32 cellular contexts compared by ENCODE assay signal in genomic region chr22:35717572-35717971, GRCh38. TPM values are rescaled to one million over a fixed set of nuclear protein-coding genes. Genes with fewer than 3 reads are reported as not detected.
"Had no signal": no experiment of that assay in that cellular context is flagged by ENCODE, and none has a peak within 500 bp of the region (broad histone marks: within the 10 kb centered on the region; RNA-seq: fewer than 3 reads in every experiment).

Gene APOL5 (plus strand): TSS chr22:35717872. CDS start chr22:35717872, 0 bp downstream.

- H3K4me1 ChIP-seq: stomach, suprapubic skin, testis, thyroid gland, tibial artery, tibial nerve, transverse colon, upper lobe of left lung, upper lobe of right lung, uterus, vagina had no signal

- H3K36me3 ChIP-seq: stomach, suprapubic skin, thoracic aorta, thyroid gland, tibial artery, tibial nerve, transverse colon, upper lobe of left lung, upper lobe of right lung, uterus, vagina had no signal

- H3K27me3 ChIP-seq: stomach, suprapubic skin, testis, thyroid gland, tibial nerve, transverse colon, upper lobe of left lung, upper lobe of right lung, uterus, vagina had no signal

- H3K27ac ChIP-seq: stomach, suprapubic skin, testis, thoracic aorta, thyroid gland, tibial artery, tibial nerve, transverse colon, upper lobe of left lung, upper lobe of right lung, uterus, vagina had no signal

- DNase-seq: stimulated activated CD4-positive, alpha-beta T cell treated with anti-CD3 and anti-CD28 coated beads, Interleukin-2, amount 100 ng/mL, for 48 hours; stimulated activated CD4-positive, alpha-beta T cell treated with anti-CD3 and anti-CD28 coated beads, Interleukin-4, amount 100 ng/mL, for 1 hour; stimulated activated CD4-positive, alpha-beta T cell treated with anti-CD3 and anti-CD28 coated beads, Interleukin-4, amount 100 ng/mL, for 24 hours; stimulated activated CD4-positive, alpha-beta T cell treated with anti-CD3 and anti-CD28 coated beads, Interleukin-4, amount 100 ng/mL, for 4 hours; stimulated activated CD8-positive, alpha-beta memory T cell treated with anti-CD3 and anti-CD28 coated beads, Interleukin-4, amount 100 ng/mL, for 48 hours; stimulated activated naive B cell treated with anti-CD40 and anti-IgM and Interleukin-4, amounts not matched to agents 10 μg/mL and 1 μg/mL and 100 μg/mL, for 72 hours; stimulated activated naive CD4-positive, alpha-beta T cell; stimulated activated naive CD4-positive, alpha-beta T cell treated with Interleukin-2 at 50 U/mL for 16 hours; stimulated activated naive CD8-positive, alpha-beta T cell treated with anti-CD3 and anti-CD28 coated beads, Interleukin-15, amount 100 ng/mL, for 72 hours; stimulated activated naive CD8-positive, alpha-beta T cell treated with anti-CD3 and anti-CD28 coated beads, Interleukin-15, Interleukin-2, amounts not matched to agents 100 U/mL and 50 U/mL, for 24 hours; stomach; substantia nigra; testis; thyroid gland; tibial artery; transverse colon; trophoblast cell; upper lobe of left lung; upper lobe of right lung; uterus had no signal

- H3K4me3 Mint-ChIP-seq: stimulated activated effector memory CD8-positive, alpha-beta T cell treated with anti-CD3 and anti-CD28 coated beads, Interleukin-12 subunit alpha, Interleukin-12 subunit beta, amount 100 ng/mL, for 72 hours; stimulated activated memory B cell treated with anti-CD40 and anti-IgM and Interleukin-4, amounts not matched to agents 10 μg/mL and 1 μg/mL and 100 μg/mL, for 72 hours; stimulated activated naive B cell treated with anti-CD40 and anti-IgM and Interleukin-4, amounts not matched to agents 10 μg/mL and 1 μg/mL and 100 μg/mL, for 72 hours; stimulated activated naive CD8-positive, alpha-beta T cell treated with anti-CD3 and anti-CD28 coated beads, Interleukin-15, amount 100 ng/mL, for 72 hours; stimulated activated naive CD8-positive, alpha-beta T cell treated with anti-CD3 and anti-CD28 coated beads, Interleukin-15, Interleukin-2, amounts not matched to agents 100 ng/mL and 50 ng/mL, for 24 hours; type B pancreatic cell had no signal

- ATAC-seq: stimulated activated effector memory CD8-positive, alpha-beta T cell treated with anti-CD3 and anti-CD28 coated beads, Interleukin-12 subunit alpha, Interleukin-12 subunit beta, amount 100 ng/mL, for 72 hours; stimulated activated memory B cell treated with anti-CD40 and anti-IgM and Interleukin-4, amounts not matched to agents 10 μg/mL and 1 μg/mL and 100 μg/mL, for 72 hours; stimulated activated naive B cell treated with anti-CD40 and anti-IgM and Interleukin-4, amounts not matched to agents 10 μg/mL and 1 μg/mL and 100 μg/mL, for 72 hours; stimulated activated naive CD8-positive, alpha-beta T cell treated with anti-CD3 and anti-CD28 coated beads, Interleukin-15, amount 100 ng/mL, for 72 hours; stimulated activated naive CD8-positive, alpha-beta T cell treated with anti-CD3 and anti-CD28 coated beads, Interleukin-15, Interleukin-2, amounts not matched to agents 100 U/mL and 50 U/mL, for 24 hours; upper lobe of right lung had no signal

- H3K36me3 Mint-ChIP-seq: stimulated activated effector memory CD8-positive, alpha-beta T cell treated with anti-CD3 and anti-CD28 coated beads, Interleukin-12 subunit alpha, Interleukin-12 subunit beta, amount 100 ng/mL, for 72 hours; type B pancreatic cell had no signal

- H3K27me3 Mint-ChIP-seq: stimulated activated naive CD8-positive, alpha-beta T cell treated with anti-CD3 and anti-CD28 coated beads, Interleukin-15, amount 100 ng/mL, for 72 hours; type B pancreatic cell had no signal

- H3K27ac Mint-ChIP-seq: stimulated activated effector memory CD8-positive, alpha-beta T cell treated with anti-CD3 and anti-CD28 coated beads, Interleukin-12 subunit alpha, Interleukin-12 subunit beta, amount 100 ng/mL, for 72 hours; stimulated activated memory B cell treated with anti-CD40 and anti-IgM and Interleukin-4, amounts not matched to agents 10 μg/mL and 1 μg/mL and 100 μg/mL, for 72 hours; stimulated activated naive B cell treated with anti-CD40 and anti-IgM and Interleukin-4, amounts not matched to agents 10 μg/mL and 1 μg/mL and 100 μg/mL, for 72 hours; stimulated activated naive CD8-positive, alpha-beta T cell treated with anti-CD3 and anti-CD28 coated beads, Interleukin-15, amount 100 ng/mL, for 72 hours; stimulated activated naive CD8-positive, alpha-beta T cell treated with anti-CD3 and anti-CD28 coated beads, Interleukin-15, Interleukin-2, amounts not matched to agents 100 ng/mL and 50 ng/mL, for 24 hours; type B pancreatic cell had no signal

- H3K4me3 ChIP-seq: stomach, suprapubic skin, testis, thoracic aorta, thyroid gland, tibial artery, tibial nerve, transverse colon, upper lobe of left lung, upper lobe of right lung, uterus, vagina had no signal

- H3K4me1 Mint-ChIP-seq: stimulated activated effector memory CD8-positive, alpha-beta T cell treated with anti-CD3 and anti-CD28 coated beads, Interleukin-12 subunit alpha, Interleukin-12 subunit beta, amount 100 ng/mL, for 72 hours; stimulated activated memory B cell treated with anti-CD40 and anti-IgM and Interleukin-4, amounts not matched to agents 10 μg/mL and 1 μg/mL and 100 μg/mL, for 72 hours; stimulated activated naive B cell treated with anti-CD40 and anti-IgM and Interleukin-4, amounts not matched to agents 10 μg/mL and 1 μg/mL and 100 μg/mL, for 72 hours; stimulated activated naive CD8-positive, alpha-beta T cell treated with anti-CD3 and anti-CD28 coated beads, Interleukin-15, amount 100 ng/mL, for 72 hours had no signal

RNA-seq across cellular contexts. Expression of gene APOL5, which starts in this region (rescaled TPM):
- total RNA-seq: stomach, subcutaneous adipose tissue, temporal lobe, thoracic aorta, thyroid gland, transverse colon, upper lobe of left lung, upper lobe of right lung, ureter, uterus, vagina had no signal
- polyA plus RNA-seq: stomach, urinary bladder had no signal
